ENCODE assay signal across 28 cellular contexts in genomic region chr15:43294091-43294706, GRCh38. TPM values are rescaled to one million over a fixed set of nuclear protein-coding genes. Genes with fewer than 3 reads are reported as not detected.
DNase-seq lines count a peak whose midpoint lies in the region; ATAC-seq, FAIRE-seq and TF ChIP-seq lines count a peak whose summit lies in the region.
"Had no signal": no experiment of that assay in that cellular context is flagged by ENCODE, and none has a peak within 500 bp of the region (broad histone marks: within the 10 kb centered on the region; RNA-seq: fewer than 3 reads in every experiment).

No MANE protein-coding gene starts in this region.

- no peak overlapping the region for H3K4me2 ChIP-seq in HepG2 (ENCODE audit: low read depth, low read length)

- no peak overlapping the region for H2AFZ ChIP-seq in HepG2 (ENCODE audit: low read length)

- CTCF ChIA-PET in HepG2 (lab: Yijun Ruan, JAX; ENCODE audit: low intra/inter-chr PET ratio, low total read pairs) (no interaction called here), WTC11 (lab: Charles Lee) (interaction anchor here (1.0 to 1.7 kb wide), 7 partner anchors 7 to 90 kb away, joined by 3 to 14 read pairs (median 6); partner anchors contain the start of gene TGM7)

- TF ChIP-seq EP300 in HepG2 (IDR thresholded peaks at IDR 0.05; ENCODE audit: low read depth in 2 of 2, low read length in 2 of 2) (no peak), HepG2 (CRISPR knock-in tag; IDR thresholded peaks at IDR 0.05; ENCODE audit: borderline replicate concordance) (no peak)

- peak; percentile 21; the same call in 1 of the 3 replicates for ATAC-seq in HepG2
- ATAC-seq in right lobe of liver = no peak
- ATAC-seq in WTC11 = no peak

- POLR2A ChIA-PET in HepG2 (lab: Yijun Ruan, JAX) (no interaction called here), WTC11 (lab: Charles Lee) (no interaction called here)

- DNase-seq in HepG2 (ENCODE audit: low spot score) = no peak
- DNase-seq in right lobe of liver = no peak
- DNase-seq in WTC11 (ENCODE audit: low spot score) = no peak
- DNase-seq in HFFc6 = no peak
- no peak for DNase-seq in MG63
- no peak for DNase-seq in ecto neural progenitor cell (ENCODE audit: low spot score)
- DNase-seq: C1 segment of cervical spinal cord, COR-L47, DMS79 treated with DMSO at 0.1 percent for 48 hours, GF-D8, KBM-7, NCI-H1105 treated with DMSO at 0.1 percent for 48 hours, NCI-H1930, NCI-H2107, NCI-H446 treated with DMSO at 0.1 percent for 48 hours, NCI-H526, SHP77 treated with DMSO at 0.1 percent for 48 hours had no signal

- H3K4me1 Mint-ChIP-seq in WTC11 = peaks cover 25% of the 10 kb centered on the region
- H3K4me1 Mint-ChIP-seq in HFFc6 (ENCODE audit: low read depth) = peaks cover 16% of the 10 kb centered on the region

- no peak for FAIRE-seq in HepG2 (lab: Jason Lieb, UNC)
- FAIRE-seq: GM12891, H54 had no signal

- WGBS in HepG2 (ENCODE audit: low lambda C conversion rate) = 9% methylated on average over 6 of the region's 6 CpGs
- WGBS in right lobe of liver (ENCODE audit: insufficient coverage, low coverage, low lambda C conversion rate, missing lambda C conversion rate) = 67% methylated on average over 5 of the region's 6 CpGs

- TF ChIP-seq RAD21 in HepG2 (CRISPR knock-in tag; IDR thresholded peaks at IDR 0.05) = no peak

- H3K27ac ChIP-seq in HepG2 (ENCODE audit: extremely low read length, insufficient read depth, low read length) = no peak overlapping the region
- H3K27ac ChIP-seq in right lobe of liver = no peak overlapping the region
- H3K27ac ChIP-seq: RWPE1 had no signal

- no peak overlapping the region for H3K27ac Mint-ChIP-seq in WTC11
- H3K27ac Mint-ChIP-seq in HFFc6 = no peak overlapping the region
- H3K27ac Mint-ChIP-seq: CD4-positive, alpha-beta memory T cell had no signal

- H3K36me3 Mint-ChIP-seq in WTC11 (no peaks in the 10 kb centered on the region), HFFc6 (ENCODE audit: low read depth) (no peaks in the 10 kb centered on the region)
- H3K36me3 Mint-ChIP-seq: CD4-positive, alpha-beta memory T cell had no signal

- in situ Hi-C loops in HepG2 (cut with HindIII; ENCODE audit: extremely low pct_ligation_motif_present, low pct_unique_long_range_greater_than_20kb) = no loop called here

- H3K4me3 Mint-ChIP-seq in WTC11 = peak overlapping the region; percentile 56
- no peak overlapping the region for H3K4me3 Mint-ChIP-seq in HFFc6

- peaks cover 8 to 42% of the 10 kb centered on the region in 2 experiments; a peak in 3 of 5 replicates for H3K27me3 ChIP-seq in HepG2 (ENCODE audit: control insufficient read depth in 1 of 2, insufficient read depth in 2 of 2, low read length in 2 of 2)
- peaks cover 0 to 7% of the 10 kb centered on the region in 2 donors for H3K27me3 ChIP-seq in right lobe of liver
- H3K27me3 ChIP-seq in iPS-15b (ENCODE audit: control insufficient read depth, insufficient read depth, low read length) = peaks cover 10% of the 10 kb centered on the region
- no peaks in the 10 kb centered on the region for H3K27me3 ChIP-seq in MG63

- H3K9me3 Mint-ChIP-seq in WTC11 (no peaks in the 10 kb centered on the region), HFFc6 (peaks cover 6% of the 10 kb centered on the region; the same call in 1 of the 2 replicates)

- intact Hi-C loops in HepG2 (cut with micrococcal nuclease; ENCODE audit: unreplicated experiment) (no loop called here), right lobe of liver (cut with DNase I) (no loop called here)

- BruUV-seq in HepG2 (replicated peaks; lab: Mats Ljungman, UMichigan) = no TSS peak

- no peak overlapping the region for H3K4me3 ChIP-seq in HepG2 (replicated peaks in 1 of 3; ENCODE audit: insufficient read depth in 1 of 3, low read depth in 2 of 3, low read length in 3 of 3)
- no peak overlapping the region for H3K4me3 ChIP-seq in right lobe of liver
- peak overlapping the region; percentile 13 for H3K4me3 ChIP-seq in iPS-15b (ENCODE audit: low read depth, low read length)
- no peak overlapping the region for H3K4me3 ChIP-seq in MG63

- peaks cover 8% of the 10 kb centered on the region for H3K27me3 Mint-ChIP-seq in WTC11 (ENCODE audit: low read depth)
- peaks cover 62% of the 10 kb centered on the region for H3K27me3 Mint-ChIP-seq in HFFc6 (ENCODE audit: insufficient read depth)

- H3K4me1 ChIP-seq in HepG2 (ENCODE audit: insufficient read depth, low read length) (peaks cover 11% of the 10 kb centered on the region), right lobe of liver (no peaks in the 10 kb centered on the region), iPS-15b (ENCODE audit: control insufficient read depth, insufficient read depth, low read length) (peaks cover 6% of the 10 kb centered on the region)

- TF ChIP-seq POLR2A in HepG2 (IDR thresholded peaks at IDR 0.05; ENCODE audit: insufficient read depth in 1 of 2, low read depth in 2 of 2, low read length in 2 of 2) (no peak), right lobe of liver (IDR thresholded peaks at IDR 0.05) (no peak)

- no peaks in the 10 kb centered on the region for H4K20me1 ChIP-seq in HepG2 (ENCODE audit: insufficient read depth, low read length)

- H3K9me3 ChIP-seq in HepG2 (ENCODE audit: low read length) (no peaks in the 10 kb centered on the region), right lobe of liver (no peaks in the 10 kb centered on the region), iPS-15b (ENCODE audit: control insufficient read depth, insufficient read depth, low read length) (no peaks in the 10 kb centered on the region), MG63 (peaks cover 3% of the 10 kb centered on the region)

- H3K79me2 ChIP-seq in HepG2 (ENCODE audit: insufficient read depth, low read length) = no peaks in the 10 kb centered on the region

- no peak overlapping the region for H3K9ac ChIP-seq in HepG2 (ENCODE audit: insufficient read depth, low read depth, low read length)
- no peak overlapping the region for H3K9ac ChIP-seq in iPS-15b (ENCODE audit: low read depth, low read length)

- H3K36me3 ChIP-seq in HepG2 (replicated peaks in 1 of 2; ENCODE audit: control insufficient read depth in 1 of 2, insufficient read depth in 2 of 2, low read length in 2 of 2) (no peaks in the 10 kb centered on the region), right lobe of liver (no peaks in the 10 kb centered on the region), iPS-15b (ENCODE audit: control insufficient read depth, insufficient read depth, low read length) (no peaks in the 10 kb centered on the region), MG63 (no peaks in the 10 kb centered on the region)

- TF ChIP-seq CTCF in HepG2 (CRISPR knock-in tag; IDR thresholded peaks at IDR 0.05) = no peak
- no peak for TF ChIP-seq CTCF in right lobe of liver (IDR thresholded peaks at IDR 0.05)
- TF ChIP-seq CTCF in WTC11 (IDR thresholded peaks at IDR 0.05) = no peak
- TF ChIP-seq CTCF in HFFc6 (IDR thresholded peaks at IDR 0.05) = no peak

RNA-seq across cellular contexts. Expression of gene TGM7, which starts 7.9 kb away (rescaled TPM):
- total RNA-seq in HepG2 (2016; rRNA removed; fragmentation: Illumina TruSeq; extraction: Trizol) = not detected in 2 replicates
- not detected in 2 replicates for total RNA-seq in HepG2 (2016; cell fraction: cytosol; rRNA removed; fragmentation: Illumina TruSeq; extraction: Trizol; ENCODE audit: low read depth)
- total RNA-seq in HepG2 (2016; cell fraction: insoluble cytoplasmic fraction; rRNA removed; fragmentation: Illumina TruSeq; extraction: Trizol) = not detected in 2 replicates
- not detected in 2 replicates for total RNA-seq in HepG2 (2016; cell fraction: membrane; rRNA removed; fragmentation: Illumina TruSeq; extraction: Trizol)
- total RNA-seq in HepG2 (2016; cell fraction: nucleus; rRNA removed; fragmentation: Illumina TruSeq; extraction: Trizol) = not detected in 2 replicates
- polyA plus RNA-seq in HepG2 (2011; rRNA removed) = not detected in 2 replicates
- not detected in 2 replicates for polyA plus RNA-seq in HepG2 (2011; cell fraction: cytosol; rRNA removed)
- polyA plus RNA-seq in HepG2 (2011; cell fraction: nucleus; rRNA removed) = not detected in 2 replicates
- polyA plus RNA-seq in HepG2 (2012) = not detected in 2 replicates
- polyA plus RNA-seq in HepG2 (2016; cell fraction: cytosol; fragmentation: Illumina TruSeq; extraction: Trizol; ENCODE audit: low read depth) = not detected in 2 replicates
- not detected in 2 replicates for polyA plus RNA-seq in HepG2 (2016; cell fraction: insoluble cytoplasmic fraction; fragmentation: Illumina TruSeq; extraction: Trizol; ENCODE audit: low read depth)
- not detected in 2 replicates for polyA plus RNA-seq in HepG2 (2016; cell fraction: membrane; fragmentation: Illumina TruSeq; extraction: Trizol; ENCODE audit: low read depth)
- not detected in 2 replicates for polyA plus RNA-seq in HepG2 (2016; cell fraction: nucleus; fragmentation: Illumina TruSeq; extraction: Trizol; ENCODE audit: insufficient read depth, low read depth)
- polyA minus RNA-seq in HepG2 (2011; rRNA and poly(A)+ RNA removed; ENCODE audit: low replicate concordance) = not detected in 2 replicates
- not detected in 2 replicates for polyA minus RNA-seq in HepG2 (2011; cell fraction: cytosol; rRNA and poly(A)+ RNA removed)
- not detected in 2 replicates for polyA minus RNA-seq in HepG2 (2011; cell fraction: nucleus; rRNA and poly(A)+ RNA removed)
- total RNA-seq in right lobe of liver = not detected
- total RNA-seq in WTC11 (2021) = not detected in 3 replicates
- not detected for total RNA-seq in HFFc6 (2021; fragmentation: NEBNext Ultra II Directional; extraction: Animal tissue kit (Norgen Biotek cat#: 25700))
- total RNA-seq in MG63 (2014; rRNA removed; shearing (Covaris generic); ENCODE audit: low replicate concordance) = not detected in 2 replicates
- total RNA-seq: A172; CD4-positive, alpha-beta memory T cell; HT1080; LHCN-M2; MCF 10A; OCI-LY7 had no signal
- polyA plus RNA-seq: AG04450; CD4-positive, alpha-beta memory T cell had no signal

RNA-seq across cellular contexts. Expression of gene TGM5, which starts 27.5 kb away (rescaled TPM):
- total RNA-seq in HepG2 (2016; rRNA removed; fragmentation: Illumina TruSeq; extraction: Trizol) (0.18 and 0.22 TPM in 2 replicates), right lobe of liver (not detected), WTC11 (2021) (not detected in 3 replicates)
- not detected in 2 replicates for total RNA-seq in HepG2 (2016; cell fraction: cytosol; rRNA removed; fragmentation: Illumina TruSeq; extraction: Trizol; ENCODE audit: low read depth)
- 0.22 and 0.30 TPM in 2 replicates for total RNA-seq in HepG2 (2016; cell fraction: insoluble cytoplasmic fraction; rRNA removed; fragmentation: Illumina TruSeq; extraction: Trizol)
- 0.09 and 0.14 TPM in 2 replicates for total RNA-seq in HepG2 (2016; cell fraction: membrane; rRNA removed; fragmentation: Illumina TruSeq; extraction: Trizol)
- 0.16 TPM in 1 of 2 replicates, not detected in the other for total RNA-seq in HepG2 (2016; cell fraction: nucleus; rRNA removed; fragmentation: Illumina TruSeq; extraction: Trizol)
- 0.55 and 0.65 TPM in 2 replicates for polyA plus RNA-seq in HepG2 (2011; rRNA removed)
- polyA plus RNA-seq in HepG2 (2011; cell fraction: cytosol; rRNA removed) = 0.38 and 0.54 TPM in 2 replicates
- 1.7 and 1.9 TPM in 2 replicates for polyA plus RNA-seq in HepG2 (2011; cell fraction: nucleus; rRNA removed)
- 0.08 TPM in 1 of 2 replicates, not detected in the other for polyA plus RNA-seq in HepG2 (2012)
- 0.05 and 0.09 TPM in 2 replicates for polyA plus RNA-seq in HepG2 (2016; cell fraction: cytosol; fragmentation: Illumina TruSeq; extraction: Trizol; ENCODE audit: low read depth)
- polyA plus RNA-seq in HepG2 (2016; cell fraction: insoluble cytoplasmic fraction; fragmentation: Illumina TruSeq; extraction: Trizol; ENCODE audit: low read depth) = 0.13 and 0.21 TPM in 2 replicates
- 0.18 and 0.22 TPM in 2 replicates for polyA plus RNA-seq in HepG2 (2016; cell fraction: membrane; fragmentation: Illumina TruSeq; extraction: Trizol; ENCODE audit: low read depth)
- 0.40 and 0.59 TPM in 2 replicates for polyA plus RNA-seq in HepG2 (2016; cell fraction: nucleus; fragmentation: Illumina TruSeq; extraction: Trizol; ENCODE audit: insufficient read depth, low read depth)
- polyA minus RNA-seq in HepG2 (2011; rRNA and poly(A)+ RNA removed; ENCODE audit: low replicate concordance) = 0.56 TPM in 1 of 2 replicates, not detected in the other
- polyA minus RNA-seq in HepG2 (2011; cell fraction: cytosol; rRNA and poly(A)+ RNA removed) = not detected in 2 replicates
- polyA minus RNA-seq in HepG2 (2011; cell fraction: nucleus; rRNA and poly(A)+ RNA removed) = 0.39 and 0.50 TPM in 2 replicates
- not detected for total RNA-seq in HFFc6 (2021; fragmentation: NEBNext Ultra II Directional; extraction: Animal tissue kit (Norgen Biotek cat#: 25700))
- total RNA-seq in MG63 (2014; rRNA removed; shearing (Covaris generic); ENCODE audit: low replicate concordance) = 0.07 TPM in 1 of 2 replicates, not detected in the other
- total RNA-seq: A172; CD4-positive, alpha-beta memory T cell; LHCN-M2; OCI-LY7 had no signal
- polyA plus RNA-seq: AG04450; CD4-positive, alpha-beta memory T cell had no signal

RNA-seq across cellular contexts. Expression of gene LCMT2, which starts 36.2 kb away (rescaled TPM):
- total RNA-seq in HepG2 (2016; rRNA removed; fragmentation: Illumina TruSeq; extraction: Trizol) (9.1 and 10.7 TPM in 2 replicates), right lobe of liver (1 to 10 TPM; 2.9 to 4.9 (median 3.9) TPM), WTC11 (2021) (7.6 to 10.6 TPM (median 9.6 TPM) in 3 replicates)
- 1.0 and 1.1 TPM in 2 replicates for total RNA-seq in HepG2 (2016; cell fraction: cytosol; rRNA removed; fragmentation: Illumina TruSeq; extraction: Trizol; ENCODE audit: low read depth)
- total RNA-seq in HepG2 (2016; cell fraction: insoluble cytoplasmic fraction; rRNA removed; fragmentation: Illumina TruSeq; extraction: Trizol) = 9.5 and 9.9 TPM in 2 replicates
- 4.2 and 5.4 TPM in 2 replicates for total RNA-seq in HepG2 (2016; cell fraction: membrane; rRNA removed; fragmentation: Illumina TruSeq; extraction: Trizol)
- total RNA-seq in HepG2 (2016; cell fraction: nucleus; rRNA removed; fragmentation: Illumina TruSeq; extraction: Trizol) = 7.5 and 10.1 TPM in 2 replicates
- polyA plus RNA-seq in HepG2 (2011; rRNA removed) = 6.2 and 6.9 TPM in 2 replicates
- polyA plus RNA-seq in HepG2 (2011; cell fraction: cytosol; rRNA removed) = 3.8 and 5.2 TPM in 2 replicates
- 3.6 and 3.8 TPM in 2 replicates for polyA plus RNA-seq in HepG2 (2011; cell fraction: nucleus; rRNA removed)
- polyA plus RNA-seq in HepG2 (2012) = 2.6 and 3.4 TPM in 2 replicates
- 0.35 and 0.70 TPM in 2 replicates for polyA plus RNA-seq in HepG2 (2016; cell fraction: cytosol; fragmentation: Illumina TruSeq; extraction: Trizol; ENCODE audit: low read depth)
- 7.7 and 8.4 TPM in 2 replicates for polyA plus RNA-seq in HepG2 (2016; cell fraction: insoluble cytoplasmic fraction; fragmentation: Illumina TruSeq; extraction: Trizol; ENCODE audit: low read depth)
- polyA plus RNA-seq in HepG2 (2016; cell fraction: membrane; fragmentation: Illumina TruSeq; extraction: Trizol; ENCODE audit: low read depth) = 2.0 TPM in 2 replicates
- polyA plus RNA-seq in HepG2 (2016; cell fraction: nucleus; fragmentation: Illumina TruSeq; extraction: Trizol; ENCODE audit: insufficient read depth, low read depth) = 6.8 and 7.6 TPM in 2 replicates
- polyA minus RNA-seq in HepG2 (2011; rRNA and poly(A)+ RNA removed; ENCODE audit: low replicate concordance) = 15.1 and 52.2 TPM in 2 replicates
- polyA minus RNA-seq in HepG2 (2011; cell fraction: cytosol; rRNA and poly(A)+ RNA removed) = 3.9 and 5.1 TPM in 2 replicates
- 20.6 and 24.9 TPM in 2 replicates for polyA minus RNA-seq in HepG2 (2011; cell fraction: nucleus; rRNA and poly(A)+ RNA removed)
- 1 to 10 TPM; 5.7 to 8.8 (median 6.5) TPM for total RNA-seq in HFFc6 (2021; fragmentation: NEBNext Ultra II Directional; extraction: Animal tissue kit (Norgen Biotek cat#: 25700))
- total RNA-seq in MG63 (2014; rRNA removed; shearing (Covaris generic); ENCODE audit: low replicate concordance) = 13.1 and 16.5 TPM in 2 replicates
